24 cellular contexts compared by ENCODE assay signal in the genomic region with DNA sequence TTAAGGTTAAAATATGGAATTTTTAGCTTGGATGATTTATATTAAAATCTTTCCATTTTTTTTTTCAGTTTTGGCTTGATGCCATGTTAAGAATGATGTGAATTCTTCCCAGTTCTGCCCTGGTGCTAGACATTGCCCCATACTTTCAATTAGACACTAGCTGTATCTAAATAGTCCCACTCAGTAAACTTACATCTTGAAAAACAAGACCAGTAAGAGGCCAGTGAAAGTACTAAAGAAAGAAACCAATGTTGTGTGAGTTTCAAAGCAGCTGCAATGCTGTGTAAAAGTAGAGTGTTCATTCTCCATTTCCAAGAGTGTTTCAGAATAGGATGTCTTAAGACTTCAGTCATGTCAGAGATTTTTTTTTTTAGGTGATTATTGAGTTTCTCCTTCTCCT. TPM values are rescaled to one million over a fixed set of nuclear protein-coding genes. Genes with fewer than 3 reads are reported as not detected.
DNase-seq lines count a peak whose midpoint lies in the region; ATAC-seq, FAIRE-seq and TF ChIP-seq lines count a peak whose summit lies in the region.
"Had no signal": no experiment of that assay in that cellular context is flagged by ENCODE, and none has a peak within 500 bp of the region (broad histone marks: within the 10 kb centered on the region; RNA-seq: fewer than 3 reads in every experiment).

No MANE protein-coding gene starts in this region.

- no peak overlapping the region for H3K9ac ChIP-seq in kidney (ENCODE audit: low read length in 2 of 2)
- H3K9ac ChIP-seq: GM23248, parathyroid adenoma had no signal

- ATAC-seq in GM21786 (IDR thresholded peaks at IDR 0.05; ENCODE audit: unreplicated experiment): peak; percentile 59
- ATAC-seq: activated T-cell treated with anti-CD3 and anti-CD28 coated beads, Interleukin-2, amount 50 U/mL, for 72 hours had no signal

- H3K4me1 Mint-ChIP-seq in mesothelial cell of epicardium: peaks cover 27% of the 10 kb centered on the region

- no peak for TF ChIP-seq CTCF in GM12864 (IDR thresholded peaks at IDR 0.05; ENCODE audit: low read depth, low read length, missing control alignments)
- no peak for TF ChIP-seq CTCF in mesothelial cell of epicardium (IDR thresholded peaks at IDR 0.05; ENCODE audit: unreplicated experiment)
- TF ChIP-seq CTCF in kidney (IDR thresholded peaks at IDR 0.05; ENCODE audit: borderline replicate concordance, extremely low read depth, insufficient read depth): no peak

- no peaks in the 10 kb centered on the region for H3K9me3 ChIP-seq in kidney (ENCODE audit: control insufficient read depth in 1 of 2, low read length in 2 of 2)
- H3K9me3 ChIP-seq: sigmoid colon had no signal

- no peaks in the 10 kb centered on the region for H3K27me3 Mint-ChIP-seq in mesothelial cell of epicardium (ENCODE audit: low read depth)
- H3K27me3 Mint-ChIP-seq: activated naive CD8-positive, alpha-beta T cell; CD4-positive, alpha-beta T cell; dendritic cell treated with granulocyte-macrophage colony-stimulating factor and Interleukin-4, amounts not matched to agents 40 ng/mL and 50 ng/mL, for 4 days; stimulated activated naive CD8-positive, alpha-beta T cell treated with anti-CD3 and anti-CD28 coated beads, Interleukin-15, Interleukin-2, amounts not matched to agents 100 ng/mL and 50 ng/mL, for 24 hours had no signal

- FAIRE-seq in kidney (lab: Jason Lieb, UNC): no peak

- peaks cover 0 to 6% of the 10 kb centered on the region in 2 donors for H3K36me3 ChIP-seq in kidney (ENCODE audit: control insufficient read depth in 1 of 2, insufficient read depth in 2 of 2, low read length in 2 of 2)

- no peak overlapping the region for H3K27ac ChIP-seq in kidney (ENCODE audit: low read depth in 2 of 2, low read length in 2 of 2)
- H3K27ac ChIP-seq: GM23248, parathyroid adenoma, sigmoid colon had no signal

- intact Hi-C loops in kidney (cut with DNase I): no loop called here

- peak; percentile 15 for DNase-seq in GM12864 (ENCODE audit: low read depth)
- peak; percentile 35 for DNase-seq in amniotic epithelial cell (ENCODE audit: low read depth)
- no peak for DNase-seq in mesothelial cell of epicardium (ENCODE audit: low spot score in 2 of 2, unreplicated experiment in 2 of 2)
- DNase-seq in stimulated activated CD4-positive, alpha-beta T cell treated with anti-CD3 and anti-CD28 coated beads, Interleukin-4, amount 100 ng/mL, for 1 hour: no peak
- no peak for DNase-seq in kidney
- no peak for DNase-seq in RPMI8226
- DNase-seq in DMS153 treated with DMSO at 0.1 percent for 48 hours (lab: John Stamatoyannopoulos, UW; ENCODE audit: unreplicated experiment): no peak
- DNase-seq: activated CD8-positive, alpha-beta memory T cell treated with anti-CD3 and anti-CD28 coated beads for 24 hours; activated T-cell treated with anti-CD3 and anti-CD28 coated beads, Interleukin-2, amount 50 U/mL, for 72 hours; CD4-positive, alpha-beta T cell; glutamatergic neuron; GM23248; Kasumi-1; NCI-H1105; NCI-H748 treated with DMSO at 0.1 percent for 48 hours; OCI-M1; SHP77 treated with DMSO at 0.1 percent for 48 hours; sigmoid colon; T-helper 2 cell had no signal

- no peaks in the 10 kb centered on the region for H3K4me1 ChIP-seq in kidney (ENCODE audit: control insufficient read depth in 1 of 2, insufficient read depth in 1 of 2, low read depth in 1 of 2, low read length in 2 of 2)
- H3K4me1 ChIP-seq: parathyroid adenoma had no signal

- no peak overlapping the region for H3K4me3 ChIP-seq in GM12864 (ENCODE audit: low read depth, low read length)
- H3K4me3 ChIP-seq in kidney (ENCODE audit: low read length in 2 of 2): no peak overlapping the region
- H3K4me3 ChIP-seq: GM23248, sigmoid colon had no signal

- peak overlapping the region; percentile 66 for H3K27ac Mint-ChIP-seq in mesothelial cell of epicardium
- H3K27ac Mint-ChIP-seq: activated naive CD8-positive, alpha-beta T cell; activated T-cell treated with anti-CD3 and anti-CD28 coated beads, Interleukin-2, amount 50 U/mL, for 72 hours; CD4-positive, alpha-beta T cell; dendritic cell treated with granulocyte-macrophage colony-stimulating factor and Interleukin-4, amounts not matched to agents 40 ng/mL and 50 ng/mL, for 4 days; stimulated activated naive CD8-positive, alpha-beta T cell treated with anti-CD3 and anti-CD28 coated beads, Interleukin-15, Interleukin-2, amounts not matched to agents 100 ng/mL and 50 ng/mL, for 24 hours had no signal

- H3K4me3 Mint-ChIP-seq in mesothelial cell of epicardium: no peak overlapping the region
- H3K4me3 Mint-ChIP-seq: activated naive CD8-positive, alpha-beta T cell; activated T-cell treated with anti-CD3 and anti-CD28 coated beads, Interleukin-2, amount 50 U/mL, for 72 hours; CD4-positive, alpha-beta T cell; dendritic cell treated with granulocyte-macrophage colony-stimulating factor and Interleukin-4, amounts not matched to agents 40 ng/mL and 50 ng/mL, for 4 days; stimulated activated naive CD8-positive, alpha-beta T cell treated with anti-CD3 and anti-CD28 coated beads, Interleukin-15, Interleukin-2, amounts not matched to agents 100 ng/mL and 50 ng/mL, for 24 hours had no signal

- peaks cover 22% of the 10 kb centered on the region for H3K36me3 Mint-ChIP-seq in mesothelial cell of epicardium

- H3K9me3 Mint-ChIP-seq in mesothelial cell of epicardium: no peaks in the 10 kb centered on the region
- H3K9me3 Mint-ChIP-seq: activated T-cell treated with anti-CD3 and anti-CD28 coated beads, Interleukin-2, amount 50 U/mL, for 72 hours; CD4-positive, alpha-beta T cell; dendritic cell treated with granulocyte-macrophage colony-stimulating factor and Interleukin-4, amounts not matched to agents 40 ng/mL and 50 ng/mL, for 4 days; stimulated activated naive CD8-positive, alpha-beta T cell treated with anti-CD3 and anti-CD28 coated beads, Interleukin-15, Interleukin-2, amounts not matched to agents 100 ng/mL and 50 ng/mL, for 24 hours had no signal

RNA-seq across cellular contexts. Expression of gene CYBRD1, which starts 40.0 kb away (rescaled TPM):
- total RNA-seq in mesothelial cell of epicardium (44.6 to 47.7 TPM (median 46.7 TPM) in 3 replicates), kidney (57.3 TPM)
- 17.7 TPM for polyA plus RNA-seq in kidney (ENCODE audit: insufficient read depth, low read depth, low replicate concordance)

RNA-seq across cellular contexts. Expression of gene DCAF17, which starts 48.3 kb away (rescaled TPM):
- 21.5 to 23.1 TPM (median 22.4 TPM) in 3 replicates for total RNA-seq in mesothelial cell of epicardium
- 18.5 TPM for total RNA-seq in kidney
- 4.9 TPM for polyA plus RNA-seq in kidney (ENCODE audit: insufficient read depth, low read depth, low replicate concordance)

RNA-seq across cellular contexts. Expression of gene METTL8, which starts 48.5 kb away (rescaled TPM):
- total RNA-seq in mesothelial cell of epicardium (39.6 to 42.0 TPM (median 41.6 TPM) in 3 replicates), kidney (14.9 TPM)
- 10.8 TPM for polyA plus RNA-seq in kidney (ENCODE audit: insufficient read depth, low read depth, low replicate concordance)

Comparison
In these comparisons a context has a peak if more than half of its experiments do, and no peak if none do; other contexts are left out.
1. DNase-seq: peak in GM12864 (single experiment) and amniotic epithelial cell (single experiment); none in mesothelial cell of epicardium (0 of 2), stimulated activated CD4-positive, alpha-beta T cell treated with anti-CD3 and anti-CD28 coated beads, Interleukin-4, amount 100 ng/mL, for 1 hour (single experiment), kidney (single experiment), RPMI8226 (single experiment) and DMS153 treated with DMSO at 0.1 percent for 48 hours (single experiment).